16 cellular contexts compared by ENCODE assay signal in genomic region chr9:130120832-130121231, GRCh38.
"Had no signal": no experiment of that assay in that cellular context is flagged by ENCODE, and none has a peak within 500 bp of the region (broad histone marks: within the 10 kb centered on the region; RNA-seq: fewer than 3 reads in every experiment).

No MANE protein-coding gene starts in this region.

- H3K4me3 Mint-ChIP-seq: activated naive CD8-positive, alpha-beta T cell treated with anti-CD3 and anti-CD28 coated beads, Interleukin-2, amount 10 ng/mL, durations not matched to agents 7 days and 5 days; T-cell had no signal

- H3K4me1 Mint-ChIP-seq: T-cell had no signal

- H3K27ac Mint-ChIP-seq: T-cell had no signal

- H3K9me3 Mint-ChIP-seq: activated naive CD8-positive, alpha-beta T cell treated with anti-CD3 and anti-CD28 coated beads, Interleukin-2, amount 10 ng/mL, durations not matched to agents 7 days and 5 days; T-cell had no signal

- H3K27me3 ChIP-seq: neutrophil had no signal

- H3K27me3 Mint-ChIP-seq: activated naive CD8-positive, alpha-beta T cell treated with anti-CD3 and anti-CD28 coated beads, Interleukin-2, amount 10 ng/mL, durations not matched to agents 7 days and 5 days; T-cell had no signal

- H3K9me3 ChIP-seq: neutrophil had no signal

- DNase-seq: activated CD4-positive, alpha-beta T cell treated with anti-CD3 and anti-CD28 coated beads for 1 hour; activated CD4-positive, alpha-beta T cell treated with anti-CD3 and anti-CD28 coated beads, Interleukin-2, amount 50 U/mL, for 48 hours; activated naive CD8-positive, alpha-beta T cell treated with anti-CD3 and anti-CD28 coated beads, Interleukin-2, amount 10 ng/mL, durations not matched to agents 7 days and 5 days; anterior cingulate cortex; cortex of kidney; effector CD4-positive, alpha-beta T cell; foreskin fibroblast; kidney glomerular epithelial cell; mesendoderm; retina; stimulated activated naive CD4-positive, alpha-beta T cell; T-helper 9 cell; trophoblast cell had no signal

- H3K4me3 ChIP-seq: SK-N-MC had no signal

- H3K27ac ChIP-seq: neutrophil, SK-N-MC had no signal
